1 cellular context compared by ENCODE assay signal in genomic region chr14:69685716-69686115, GRCh38.
TF ChIP-seq lines count a peak whose summit lies in the region.

No MANE protein-coding gene starts in this region.

TF ChIP-seq in HepG2, 621 proteins besides CTCF, POLR2A, EP300 and RAD21 (continued from another document):
- TF ChIP-seq HNF1A (IDR thresholded peaks at IDR 0.05; ENCODE audit: low read depth) (no peak), HNF1A (CRISPR knock-in tag; IDR thresholded peaks at IDR 0.05; ENCODE audit: borderline replicate concordance) (peak; percentile 35; the same call in 1 of the 2 replicates), HNF4A (CRISPR knock-in tag; IDR thresholded peaks at IDR 0.05) (peak; percentile 72), KAT8 (CRISPR knock-in tag; IDR thresholded peaks at IDR 0.05) (0 out of 2 replicates have a peak, but pooled peaks have one; percentile 17), ZNF264 (CRISPR knock-in tag; IDR thresholded peaks at IDR 0.05) (0 out of 2 replicates have a peak, but pooled peaks have one; percentile 44), ZNF788 (CRISPR knock-in tag; IDR thresholded peaks at IDR 0.05; ENCODE audit: borderline replicate concordance) (no peak), HDAC2 (CRISPR knock-in tag; IDR thresholded peaks at IDR 0.05) (peak; percentile 48; the same call in 1 of the 2 replicates), ZBTB14 (CRISPR knock-in tag; IDR thresholded peaks at IDR 0.05) (0 out of 2 replicates have a peak, but pooled peaks have one; percentile 20), ZNF614 (CRISPR knock-in tag; IDR thresholded peaks at IDR 0.05; ENCODE audit: borderline replicate concordance) (peak; percentile 34; the same call in 1 of the 2 replicates), HNF4G (IDR thresholded peaks at IDR 0.05; ENCODE audit: borderline replicate concordance, low read depth, low read length) (peak; percentile 12; the same call in 1 of the 2 replicates), HNF4G (CRISPR knock-in tag; IDR thresholded peaks at IDR 0.05; ENCODE audit: borderline replicate concordance, low read depth) (no peak), ZNF687 (CRISPR knock-in tag; IDR thresholded peaks at IDR 0.05) (peak; percentile 65), FOXP4 (CRISPR knock-in tag; IDR thresholded peaks at IDR 0.05) (0 out of 2 replicates have a peak, but pooled peaks have one; percentile 16), ISL2 (CRISPR knock-in tag; IDR thresholded peaks at IDR 0.05) (0 out of 2 replicates have a peak, but pooled peaks have one; percentile 18), ZNF710 (CRISPR knock-in tag; IDR thresholded peaks at IDR 0.05; ENCODE audit: borderline replicate concordance) (no peak), SALL1 (CRISPR knock-in tag; IDR thresholded peaks at IDR 0.05) (peak; percentile 42; the same call in 1 of the 2 replicates), ZBTB38 (CRISPR knock-in tag; IDR thresholded peaks at IDR 0.05) (peak; percentile 61; the same call in 1 of the 2 replicates), MTA1 (CRISPR knock-in tag; IDR thresholded peaks at IDR 0.05; ENCODE audit: borderline replicate concordance) (no peak), ZMAT3 (CRISPR knock-in tag; conservative IDR thresholded peaks at IDR 0.05) (no peak), REXO4 (CRISPR knock-in tag; IDR thresholded peaks at IDR 0.05; ENCODE audit: borderline replicate concordance) (no peak), TBX2 (CRISPR knock-in tag; IDR thresholded peaks at IDR 0.05; ENCODE audit: borderline replicate concordance) (peak; percentile 50; the same call in 1 of the 2 replicates), SIX1 (CRISPR knock-in tag; IDR thresholded peaks at IDR 0.05; ENCODE audit: borderline replicate concordance) (peak; percentile 88), SATB2 (CRISPR knock-in tag; IDR thresholded peaks at IDR 0.05) (no peak), SAP130 (CRISPR knock-in tag; IDR thresholded peaks at IDR 0.05; ENCODE audit: low read depth) (peak; percentile 28; the same call in 1 of the 2 replicates), CREB1 (IDR thresholded peaks at IDR 0.05) (no peak), CREB1 (CRISPR knock-in tag; IDR thresholded peaks at IDR 0.05) (0 out of 2 replicates have a peak, but pooled peaks have one; percentile 30), ARID5B (CRISPR knock-in tag; IDR thresholded peaks at IDR 0.05) (peak; percentile 63; the same call in 1 of the 2 replicates), RFXANK (CRISPR knock-in tag; IDR thresholded peaks at IDR 0.05) (no peak), NCOR1 (IDR thresholded peaks at IDR 0.05; ENCODE audit: borderline replicate concordance, low read length) (peak; percentile 38; the same call in 1 of the 2 replicates), MYC (CRISPR knock-in tag; IDR thresholded peaks at IDR 0.05; ENCODE audit: borderline replicate concordance) (peak; percentile 53; the same call in 1 of the 2 replicates), SMARCC2 (IDR thresholded peaks at IDR 0.05) (no peak), ZBTB33 (CRISPR knock-in tag; IDR thresholded peaks at IDR 0.05) (peak; percentile 69), HNRNPK (IDR thresholded peaks at IDR 0.05; ENCODE audit: low read depth, low read length, poor library complexity, severe bottlenecking) (no peak), RARA (CRISPR knock-in tag; IDR thresholded peaks at IDR 0.05) (no peak), PRMT3 (CRISPR knock-in tag; IDR thresholded peaks at IDR 0.05; ENCODE audit: borderline replicate concordance, low read depth) (no peak)
